In genomic region chr15:87735536-87735935, GRCh38 we compare ENCODE assay signal across 19 cellular contexts.
"Had no signal": no experiment of that assay in that cellular context is flagged by ENCODE, and none has a peak within 500 bp of the region (broad histone marks: within the 10 kb centered on the region; RNA-seq: fewer than 3 reads in every experiment).

No MANE protein-coding gene starts in this region.

- DNase-seq: effector memory CD4-positive, alpha-beta T cell; islet precursor cell; mesendoderm; naive B cell; ovary; right cardiac atrium; stimulated activated CD4-positive, alpha-beta T cell treated with anti-CD3 and anti-CD28 coated beads, Interleukin-15, amount 100 ng/mL, for 24 hours; stimulated activated CD4-positive, alpha-beta T cell treated with anti-CD3 and anti-CD28 coated beads, Interleukin-1b, Interleukin-23, amount 100 ng/mL, for 48 hours; stimulated activated CD4-positive, alpha-beta T cell treated with anti-CD3 and anti-CD28 coated beads, Interleukin-4, amount 100 ng/mL, for 24 hours; tibial artery had no signal

- H3K27ac Mint-ChIP-seq: naive B cell; progenitor cell of endocrine pancreas; stimulated activated memory B cell treated with anti-CD40 and anti-IgM and Interleukin-4, amounts not matched to agents 10 μg/mL and 1 μg/mL and 100 μg/mL, for 72 hours; stimulated activated naive CD8-positive, alpha-beta T cell treated with anti-CD3 and anti-CD28 coated beads, Interleukin-15, Interleukin-2, amounts not matched to agents 100 ng/mL and 50 ng/mL, for 24 hours had no signal

- FAIRE-seq: endometrium, frontal cortex had no signal

- H3K27me3 Mint-ChIP-seq: naive B cell; stimulated activated memory B cell treated with anti-CD40 and anti-IgM and Interleukin-4, amounts not matched to agents 10 μg/mL and 1 μg/mL and 100 μg/mL, for 72 hours; stimulated activated naive CD8-positive, alpha-beta T cell treated with anti-CD3 and anti-CD28 coated beads, Interleukin-15, Interleukin-2, amounts not matched to agents 100 ng/mL and 50 ng/mL, for 24 hours had no signal

- ATAC-seq: esophagus mucosa; left lung; right cardiac atrium; stimulated activated memory B cell treated with anti-CD40 and anti-IgM and Interleukin-4, amounts not matched to agents 10 μg/mL and 1 μg/mL and 100 μg/mL, for 72 hours had no signal

- H3K4me3 Mint-ChIP-seq: naive B cell; stimulated activated memory B cell treated with anti-CD40 and anti-IgM and Interleukin-4, amounts not matched to agents 10 μg/mL and 1 μg/mL and 100 μg/mL, for 72 hours; stimulated activated naive CD8-positive, alpha-beta T cell treated with anti-CD3 and anti-CD28 coated beads, Interleukin-15, Interleukin-2, amounts not matched to agents 100 ng/mL and 50 ng/mL, for 24 hours had no signal

- H3K4me1 ChIP-seq: left lung, tibial artery, upper lobe of left lung, vagina had no signal

- H3K36me3 ChIP-seq: left lung, ovary, tibial artery, upper lobe of left lung, vagina had no signal

- H3K4me1 Mint-ChIP-seq: naive B cell; stimulated activated memory B cell treated with anti-CD40 and anti-IgM and Interleukin-4, amounts not matched to agents 10 μg/mL and 1 μg/mL and 100 μg/mL, for 72 hours had no signal

- H3K36me3 Mint-ChIP-seq: naive B cell; stimulated activated memory B cell treated with anti-CD40 and anti-IgM and Interleukin-4, amounts not matched to agents 10 μg/mL and 1 μg/mL and 100 μg/mL, for 72 hours had no signal

- H3K27me3 ChIP-seq: left lung, ovary, tibial artery, upper lobe of left lung, vagina had no signal

- H3K9me3 ChIP-seq: left lung, ovary, tibial artery, upper lobe of left lung, vagina had no signal

- H3K9me3 Mint-ChIP-seq: stimulated activated memory B cell treated with anti-CD40 and anti-IgM and Interleukin-4, amounts not matched to agents 10 μg/mL and 1 μg/mL and 100 μg/mL, for 72 hours; stimulated activated naive CD8-positive, alpha-beta T cell treated with anti-CD3 and anti-CD28 coated beads, Interleukin-15, Interleukin-2, amounts not matched to agents 100 ng/mL and 50 ng/mL, for 24 hours had no signal

- H3K27ac ChIP-seq: left lung, ovary, tibial artery, upper lobe of left lung, vagina had no signal

- H3K4me3 ChIP-seq: left lung, ovary, tibial artery, upper lobe of left lung, vagina had no signal
